In the genomic region with DNA sequence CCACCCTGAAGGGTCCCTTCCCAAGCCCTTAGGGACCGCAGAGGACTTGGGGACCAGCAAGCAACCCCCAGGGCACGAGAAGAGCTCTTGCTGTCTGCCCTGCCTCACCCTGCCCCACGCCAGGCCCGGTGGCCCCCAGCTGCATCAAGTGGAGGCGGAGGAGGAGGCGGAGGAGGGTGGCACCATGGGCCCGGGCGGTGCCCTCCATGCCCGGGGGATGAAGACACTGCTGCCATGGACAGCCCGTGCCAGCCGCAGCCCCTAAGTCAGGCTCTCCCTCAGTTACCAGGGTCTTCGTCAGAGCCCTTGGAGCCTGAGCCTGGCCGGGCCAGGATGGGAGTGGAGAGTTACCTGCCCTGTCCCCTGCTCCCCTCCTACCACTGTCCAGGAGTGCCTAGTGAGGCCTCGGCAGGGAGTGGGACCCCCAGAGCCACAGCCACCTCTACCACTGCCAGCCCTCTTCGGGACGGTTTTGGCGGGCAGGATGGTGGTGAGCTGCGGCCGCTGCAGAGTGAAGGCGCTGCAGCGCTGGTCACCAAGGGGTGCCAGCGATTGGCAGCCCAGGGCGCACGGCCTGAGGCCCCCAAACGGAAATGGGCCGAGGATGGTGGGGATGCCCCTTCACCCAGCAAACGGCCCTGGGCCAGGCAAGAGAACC, we compare ENCODE assay signal across 9 cellular contexts. TPM values are rescaled to one million over a fixed set of nuclear protein-coding genes. Genes with fewer than 3 reads are reported as not detected.
DNase-seq lines count a peak whose midpoint lies in the region; TF ChIP-seq lines count a peak whose summit lies in the region.
"Had no signal": no experiment of that assay in that cellular context is flagged by ENCODE, and none has a peak within 500 bp of the region (broad histone marks: within the 10 kb centered on the region; RNA-seq: fewer than 3 reads in every experiment).

No MANE protein-coding gene starts in this region.

- peak overlapping the region; percentile 86 to 100 (median 95) for H3K4me3 ChIP-seq in BLaER1 treated with 17β-estradiol and CSF1 and Interleukin-3, amounts not matched to agents 10 nM and 100 nM
- H3K4me3 ChIP-seq in OCI-LY7 (ENCODE audit: low read depth, low read length, poor library complexity, severe bottlenecking) (peak overlapping the region; percentile 99), ectodermal cell (ENCODE audit: insufficient read depth, low read depth, low read length) (peak overlapping the region; percentile 87)

- peak overlapping the region; percentile 90 to 95 (median 93) for H3K27ac ChIP-seq in BLaER1 treated with 17β-estradiol and CSF1 and Interleukin-3, amounts not matched to agents 10 nM and 100 nM
- H3K27ac ChIP-seq in OCI-LY7 (ENCODE audit: low read depth, low read length, poor library complexity, severe bottlenecking) (peak overlapping the region; percentile 65), ectodermal cell (ENCODE audit: insufficient read depth, low read depth, low read length, poor library complexity, severe bottlenecking) (no peak overlapping the region)

- no peaks in the 10 kb centered on the region for H3K27me3 ChIP-seq in BLaER1 treated with 17β-estradiol and CSF1 and Interleukin-3, amounts not matched to agents 10 nM and 100 nM
- no peaks in the 10 kb centered on the region for H3K27me3 ChIP-seq in ectodermal cell (ENCODE audit: control insufficient read depth, insufficient read depth, low read length, poor library complexity, severe bottlenecking)

- H3K4me3 Mint-ChIP-seq in neural crest cell, result peak overlapping the region; percentile 96

- H3K27ac Mint-ChIP-seq in neural crest cell (ENCODE audit: unreplicated experiment), result peak overlapping the region; percentile 67

- peaks cover 57 to 62% (median 59%) of the 10 kb centered on the region in 11 experiments for H4K20me1 ChIP-seq in BLaER1 treated with 17β-estradiol and CSF1 and Interleukin-3, amounts not matched to agents 10 nM and 100 nM
- peaks cover 15% of the 10 kb centered on the region; the same call in 1 of the 2 replicates for H4K20me1 ChIP-seq in OCI-LY7 (ENCODE audit: insufficient read depth, low read length)

- H2AFZ ChIP-seq in OCI-LY7 (ENCODE audit: low read length), result no peak overlapping the region

- peak overlapping the region; percentile 93 to 100 (median 99) for H3K4me2 ChIP-seq in BLaER1 treated with 17β-estradiol and CSF1 and Interleukin-3, amounts not matched to agents 10 nM and 100 nM
- peak overlapping the region; percentile 97 for H3K4me2 ChIP-seq in OCI-LY7 (ENCODE audit: low read length)

- H3K9me3 Mint-ChIP-seq in neural crest cell, result no peaks in the 10 kb centered on the region

- BruUV-seq in OCI-LY7 (replicated peaks; lab: Mats Ljungman, UMichigan), result no TSS peak

- H3K27me3 Mint-ChIP-seq in neural crest cell (ENCODE audit: low read depth), result no peaks in the 10 kb centered on the region

- CTCF ChIA-PET in OCI-LY7 (lab: Charles Lee; ENCODE audit: unreplicated experiment), result no interaction called here

- peaks cover 2% of the 10 kb centered on the region for H3K36me3 Mint-ChIP-seq in neural crest cell (ENCODE audit: low read depth)

- in situ Hi-C loops in KBM-7 (cut with MboI; ENCODE audit: low pct_unique_long_range_greater_than_20kb, low sequenced_read_pairs), result no loop called here

- intact Hi-C loops in OCI-LY7 (cut with micrococcal nuclease; ENCODE audit: unreplicated experiment), result no loop called here

- H3K4me1 ChIP-seq in BLaER1 treated with 17β-estradiol and CSF1 and Interleukin-3, amounts not matched to agents 10 nM and 100 nM, result peaks cover 67 to 74% (median 71%) of the 10 kb centered on the region in 10 experiments
- H3K4me1 ChIP-seq in OCI-LY7 (ENCODE audit: insufficient read depth, low read length, poor library complexity, severe bottlenecking), result peaks cover 74% of the 10 kb centered on the region
- peaks cover 36% of the 10 kb centered on the region for H3K4me1 ChIP-seq in ectodermal cell (ENCODE audit: control insufficient read depth, insufficient read depth, low read length)

- peaks cover 56% of the 10 kb centered on the region for H3K4me1 Mint-ChIP-seq in neural crest cell

- H3K9me2 ChIP-seq in OCI-LY7 (ENCODE audit: insufficient read depth, low read length), result no peaks in the 10 kb centered on the region

- H3K36me3 ChIP-seq in BLaER1 treated with 17β-estradiol and CSF1 and Interleukin-3, amounts not matched to agents 10 nM and 100 nM, result peaks cover 35 to 63% (median 50%) of the 10 kb centered on the region in 11 experiments
- H3K36me3 ChIP-seq in OCI-LY7 (ENCODE audit: insufficient read depth, low read length) (peaks cover 51% of the 10 kb centered on the region), ectodermal cell (ENCODE audit: control insufficient read depth, insufficient read depth, low read length) (peaks cover 7% of the 10 kb centered on the region)

- DNase-seq in OCI-LY7 (ENCODE audit: low spot score), result no peak
- no peak for DNase-seq in neural crest cell (ENCODE audit: low read depth, low spot score)
- no peak for DNase-seq in central memory CD4-positive, alpha-beta T cell
- DNase-seq in DMS79 treated with DMSO at 0.1 percent for 48 hours (lab: John Stamatoyannopoulos, UW), result no peak
- DNase-seq in putamen (ENCODE audit: low spot score), result no peak
- no peak for DNase-seq in KBM-7

- peak overlapping the region; percentile 94 to 99 (median 97) for H3K9ac ChIP-seq in BLaER1 treated with 17β-estradiol and CSF1 and Interleukin-3, amounts not matched to agents 10 nM and 100 nM

- H3K79me2 ChIP-seq in OCI-LY7 (ENCODE audit: insufficient read depth, low read depth, low read length), result peaks cover 61% of the 10 kb centered on the region

- POLR2A ChIA-PET in OCI-LY7 (lab: Charles Lee), result interaction anchor here (1.0 to 1.1 kb wide), 2 partner anchors 22 to 23 kb away, joined by 3 read pairs; partner anchors contain the start of gene RAB4B

- H3K9me3 ChIP-seq in BLaER1 treated with 17β-estradiol and CSF1 and Interleukin-3, amounts not matched to agents 10 nM and 100 nM (replicated peaks in 1 of 11), result no peaks in the 10 kb centered on the region
- H3K9me3 ChIP-seq in OCI-LY7 (ENCODE audit: low read length) (no peaks in the 10 kb centered on the region), ectodermal cell (ENCODE audit: control insufficient read depth, low read length) (no peaks in the 10 kb centered on the region)

- TF ChIP-seq CTCF in OCI-LY7 (conservative IDR thresholded peaks at IDR 0.05; ENCODE audit: low read length), result no peak
- TF ChIP-seq CTCF in neural crest cell (conservative IDR thresholded peaks at IDR 0.05), result no peak

- WGBS in ectodermal cell, 2 experiments, result 93 to 94% methylated on average over 27 of the region's 27 CpGs

RNA-seq across cellular contexts. Expression of gene EGLN2, which starts 1.5 kb away (rescaled TPM):
- total RNA-seq in OCI-LY7 (2014; rRNA removed; shearing (Covaris generic)), result 76.1 and 81.6 TPM in 2 replicates
- 87.9 and 90.8 TPM in 2 replicates for total RNA-seq in OCI-LY7 (2022)
- polyA plus RNA-seq in ectodermal cell (2013, experiment 1 of 4), result 82.0 TPM
- 80.9 TPM for polyA plus RNA-seq in ectodermal cell (2013, experiment 2 of 4)
- 63.2 TPM for polyA plus RNA-seq in ectodermal cell (2013, experiment 3 of 4)
- polyA plus RNA-seq in ectodermal cell (2013, experiment 4 of 4), result 67.6 TPM
- 109 and 113 TPM in 2 replicates for total RNA-seq in neural crest cell

RNA-seq across cellular contexts. Expression of gene RAB4B, which starts 22.4 kb away (rescaled TPM):
- total RNA-seq in OCI-LY7 (2014; rRNA removed; shearing (Covaris generic)), result 32.2 and 37.1 TPM in 2 replicates
- 51.3 and 56.3 TPM in 2 replicates for total RNA-seq in OCI-LY7 (2022)
- polyA plus RNA-seq in ectodermal cell (2013, experiment 1 of 4), result 22.2 TPM
- polyA plus RNA-seq in ectodermal cell (2013, experiment 2 of 4), result 19.7 TPM
- 20.2 TPM for polyA plus RNA-seq in ectodermal cell (2013, experiment 3 of 4)
- 25.0 TPM for polyA plus RNA-seq in ectodermal cell (2013, experiment 4 of 4)
- total RNA-seq in neural crest cell, result 14.1 and 15.2 TPM in 2 replicates

RNA-seq across cellular contexts. Expression of gene MIA, which starts 25.1 kb away (rescaled TPM):
- not detected in 2 replicates for total RNA-seq in OCI-LY7 (2014; rRNA removed; shearing (Covaris generic))
- total RNA-seq in OCI-LY7 (2022) (not detected in 2 replicates), neural crest cell (6.9 and 9.9 TPM in 2 replicates)
- polyA plus RNA-seq in ectodermal cell (2013, experiment 1 of 4), result 1.3 TPM
- 0.85 TPM for polyA plus RNA-seq in ectodermal cell (2013, experiment 2 of 4)
- 1.7 TPM for polyA plus RNA-seq in ectodermal cell (2013, experiment 3 of 4)
- polyA plus RNA-seq in ectodermal cell (2013, experiment 4 of 4), result 2.8 TPM

RNA-seq across cellular contexts. Expression of gene SNRPA, which starts 49.5 kb away (rescaled TPM):
- total RNA-seq in OCI-LY7 (2014; rRNA removed; shearing (Covaris generic)), result 315 and 328 TPM in 2 replicates
- total RNA-seq in OCI-LY7 (2022), result 214 and 244 TPM in 2 replicates
- 251 TPM for polyA plus RNA-seq in ectodermal cell (2013, experiment 1 of 4)
- 211 TPM for polyA plus RNA-seq in ectodermal cell (2013, experiment 2 of 4)
- polyA plus RNA-seq in ectodermal cell (2013, experiment 3 of 4), result 236 TPM
- polyA plus RNA-seq in ectodermal cell (2013, experiment 4 of 4), result 262 TPM
- 213 and 214 TPM in 2 replicates for total RNA-seq in neural crest cell

RNA-seq across cellular contexts. Expression of gene CYP2A6, which starts 49.8 kb away (rescaled TPM):
- total RNA-seq in OCI-LY7 (2014; rRNA removed; shearing (Covaris generic)), result not detected in 2 replicates
- total RNA-seq in OCI-LY7 (2022), result not detected in 2 replicates
- not detected for polyA plus RNA-seq in ectodermal cell (2013, experiment 1 of 4)
- not detected for polyA plus RNA-seq in ectodermal cell (2013, experiment 2 of 4)
- polyA plus RNA-seq in ectodermal cell (2013, experiment 3 of 4), result not detected
- not detected for polyA plus RNA-seq in ectodermal cell (2013, experiment 4 of 4)
- total RNA-seq in neural crest cell, result not detected in 2 replicates
- total RNA-seq: RPMI7951 had no signal
